In genomic region chr3:18429021-18429745, GRCh38 we compare ENCODE assay signal across 21 cellular contexts. TPM values are rescaled to one million over a fixed set of nuclear protein-coding genes. Genes with fewer than 3 reads are reported as not detected.
DNase-seq lines count a peak whose midpoint lies in the region; ATAC-seq and TF ChIP-seq lines count a peak whose summit lies in the region.
"Had no signal": no experiment of that assay in that cellular context is flagged by ENCODE, and none has a peak within 500 bp of the region (broad histone marks: within the 10 kb centered on the region; RNA-seq: fewer than 3 reads in every experiment).

No MANE protein-coding gene starts in this region.

- H2BK20ac ChIP-seq in H9 (ENCODE audit: low read depth, low read length, poor library complexity, severe bottlenecking), result no peak overlapping the region

- H3K23me2 ChIP-seq in H9 (ENCODE audit: insufficient read length, low read depth, low read length, poor library complexity, severe bottlenecking), result peaks cover 7% of the 10 kb centered on the region

- H3K18ac ChIP-seq in H9 (ENCODE audit: insufficient read length, low read depth, low read length), result no peak overlapping the region

- no peak overlapping the region for H2BK15ac ChIP-seq in H9 (ENCODE audit: low read depth, low read length)

- no peaks in the 10 kb centered on the region for H4K20me1 ChIP-seq in H9 (ENCODE audit: control insufficient read depth, insufficient read depth, insufficient read length)

- no peaks in the 10 kb centered on the region for H3K9me3 Mint-ChIP-seq in stimulated activated naive CD8-positive, alpha-beta T cell treated with anti-CD3 and anti-CD28 coated beads, Interleukin-15, Interleukin-2, amounts not matched to agents 100 ng/mL and 50 ng/mL, for 24 hours
- H3K9me3 Mint-ChIP-seq in T-cell (no peaks in the 10 kb centered on the region), H9 (no peaks in the 10 kb centered on the region; a peak in 1 of 5 replicates)
- no peaks in the 10 kb centered on the region for H3K9me3 Mint-ChIP-seq in activated naive CD8-positive, alpha-beta T cell (ENCODE audit: low read depth)

- no peaks in the 10 kb centered on the region for H3K27me3 ChIP-seq in H9 (ENCODE audit: insufficient read depth, low read length)
- H3K27me3 ChIP-seq: tibial nerve had no signal

- no CpG with 5 or more reads among the region's 6 CpGs for WGBS in H9 (ENCODE audit: extremely low coverage, insufficient read length, low lambda C conversion rate)

- H3K4me2 ChIP-seq in H9 (ENCODE audit: insufficient read depth, insufficient read length, low read length), result no peak overlapping the region

- H2BK12ac ChIP-seq in H9 (ENCODE audit: insufficient read length, low read depth, low read length), result no peak overlapping the region

- H4K8ac ChIP-seq in H9 (replicated peaks; ENCODE audit: insufficient read length, low read depth, low read length), result no peak overlapping the region

- peaks cover 53% of the 10 kb centered on the region for H3K36me3 Mint-ChIP-seq in stimulated activated naive CD8-positive, alpha-beta T cell treated with anti-CD3 and anti-CD28 coated beads, Interleukin-15, Interleukin-2, amounts not matched to agents 100 ng/mL and 50 ng/mL, for 24 hours (ENCODE audit: low read depth)
- H3K36me3 Mint-ChIP-seq in T-cell (peaks cover 3% of the 10 kb centered on the region), H9 (ENCODE audit: insufficient read depth in 1 of 3, low read depth in 3 of 3) (no peaks in the 10 kb centered on the region)
- H3K36me3 Mint-ChIP-seq in activated naive CD8-positive, alpha-beta T cell, result peaks cover 12% of the 10 kb centered on the region

- H3K4me3 Mint-ChIP-seq in stimulated activated naive CD8-positive, alpha-beta T cell treated with anti-CD3 and anti-CD28 coated beads, Interleukin-15, Interleukin-2, amounts not matched to agents 100 ng/mL and 50 ng/mL, for 24 hours, result peak overlapping the region; percentile 80
- H3K4me3 Mint-ChIP-seq in T-cell (peak overlapping the region; percentile 49 to 91 (median 60)), H9 (no peak overlapping the region)
- peak overlapping the region; percentile 76 for H3K4me3 Mint-ChIP-seq in activated naive CD8-positive, alpha-beta T cell

- no peak overlapping the region for H3K27ac ChIP-seq in H9 (ENCODE audit: insufficient read length, low read depth, low read length)
- H3K27ac ChIP-seq: tibial nerve had no signal

- H3K79me1 ChIP-seq in H9 (ENCODE audit: insufficient read depth, low read depth, low read length, poor library complexity, severe bottlenecking), result no peaks in the 10 kb centered on the region

- H3T11ph ChIP-seq in H9 (ENCODE audit: low read length), result no peak overlapping the region

- H3K23ac ChIP-seq in H9 (ENCODE audit: insufficient read length, low read depth, low read length), result no peak overlapping the region

- no peak overlapping the region for H2BK5ac ChIP-seq in H9 (ENCODE audit: insufficient read length, low read length)

- no peak overlapping the region for H2BK120ac ChIP-seq in H9 (ENCODE audit: low read depth, low read length, poor library complexity, severe bottlenecking)

- no peak overlapping the region for H2AK5ac ChIP-seq in H9 (ENCODE audit: insufficient read length, low read length)

- H3K9ac ChIP-seq in H9 (ENCODE audit: extremely low read depth, insufficient read length, low read length), result no peak overlapping the region

- H3K27ac Mint-ChIP-seq in stimulated activated naive CD8-positive, alpha-beta T cell treated with anti-CD3 and anti-CD28 coated beads, Interleukin-15, Interleukin-2, amounts not matched to agents 100 ng/mL and 50 ng/mL, for 24 hours, result peak overlapping the region; percentile 64
- H3K27ac Mint-ChIP-seq in T-cell (peak overlapping the region; percentile 92 to 98), H9 (no peak overlapping the region)
- peak overlapping the region; percentile 99 for H3K27ac Mint-ChIP-seq in activated naive CD8-positive, alpha-beta T cell

- H2AFZ ChIP-seq in H9 (ENCODE audit: low read length), result no peak overlapping the region

- POLR2A ChIA-PET in T-cell (lab: Charles Lee), result interaction anchor here in 1 of 2 donors (0.9 kb wide), 1 partner anchor 17 kb away, joined by 3 read pairs; no protein-coding TSS in a partner anchor

- no peaks in the 10 kb centered on the region; the same call in 1 of the 2 replicates for H3K4me1 ChIP-seq in H9 (ENCODE audit: insufficient read depth, low read length)
- H3K4me1 ChIP-seq: Caco-2 had no signal

- DNase-seq in stimulated activated naive CD8-positive, alpha-beta T cell treated with anti-CD3 and anti-CD28 coated beads, Interleukin-15, Interleukin-2, amounts not matched to agents 100 U/mL and 50 U/mL, for 24 hours, result no peak
- DNase-seq in T-cell (no peak), AG08396 (ENCODE audit: low spot score) (no peak), NCI-H146 treated with DMSO at 0.1 percent for 48 hours (lab: John Stamatoyannopoulos, UW; ENCODE audit: unreplicated experiment) (no peak), H9 (no peak)
- DNase-seq: activated CD4-positive, alpha-beta T cell treated with anti-CD3 and anti-CD28 coated beads, Interleukin-2, amount 50 U/mL, for 48 hours; aorta; Caco-2; dermis blood vessel endothelial cell; glutamatergic neuron; mammary epithelial cell; MG63; NCI-H1694; NCI-H774; OCI-M1; small intestine; stimulated activated naive CD4-positive, alpha-beta T cell had no signal

- no peak overlapping the region for H4K91ac ChIP-seq in H9 (ENCODE audit: insufficient read length, low read depth, low read length)

- H3K4me1 Mint-ChIP-seq in stimulated activated naive CD8-positive, alpha-beta T cell treated with anti-CD3 and anti-CD28 coated beads, Interleukin-15, Interleukin-2, amounts not matched to agents 100 ng/mL and 50 ng/mL, for 24 hours (ENCODE audit: low read depth), result peaks cover 75% of the 10 kb centered on the region
- peaks cover 65 to 77% (median 69%) of the 10 kb centered on the region in 3 donors for H3K4me1 Mint-ChIP-seq in T-cell
- H3K4me1 Mint-ChIP-seq in activated naive CD8-positive, alpha-beta T cell (ENCODE audit: low read depth), result peaks cover 74% of the 10 kb centered on the region
- peaks cover 12 to 14% of the 10 kb centered on the region in 2 experiments for H3K4me1 Mint-ChIP-seq in H9

- no peak overlapping the region for H3K4ac ChIP-seq in H9 (ENCODE audit: low read depth, low read length)

- no peak overlapping the region for H3K56ac ChIP-seq in H9 (ENCODE audit: insufficient read length, low read depth, low read length)

- no peak overlapping the region for H3K14ac ChIP-seq in H9 (ENCODE audit: insufficient read depth, low read length)

- ATAC-seq in stimulated activated naive CD8-positive, alpha-beta T cell treated with anti-CD3 and anti-CD28 coated beads, Interleukin-15, Interleukin-2, amounts not matched to agents 100 U/mL and 50 U/mL, for 24 hours, result no peak
- ATAC-seq in T-cell (replicated peaks in 1 of 4), result no peak
- ATAC-seq: K562 had no signal

- H3K9me3 ChIP-seq in H9 (ENCODE audit: control insufficient read depth, low read depth, low read length), result no peaks in the 10 kb centered on the region
- H3K9me3 ChIP-seq: Caco-2, MG63, tibial nerve had no signal

- H3K27me3 Mint-ChIP-seq in stimulated activated naive CD8-positive, alpha-beta T cell treated with anti-CD3 and anti-CD28 coated beads, Interleukin-15, Interleukin-2, amounts not matched to agents 100 ng/mL and 50 ng/mL, for 24 hours, result no peaks in the 10 kb centered on the region
- H3K27me3 Mint-ChIP-seq in T-cell, result no peaks in the 10 kb centered on the region
- no peaks in the 10 kb centered on the region for H3K27me3 Mint-ChIP-seq in activated naive CD8-positive, alpha-beta T cell
- no peaks in the 10 kb centered on the region; the same call in 1 of the 2 replicates for H3K27me3 Mint-ChIP-seq in H9 (ENCODE audit: low read depth)

- no peak for TF ChIP-seq CTCF in H9 (conservative IDR thresholded peaks at IDR 0.05)

- CTCF ChIA-PET in T-cell (lab: Charles Lee), result interaction anchor here in 1 of 2 donors (1.0 to 1.6 kb wide), 3 partner anchors 9 to 13 kb away, joined by 3 to 5 read pairs (median 4); no protein-coding TSS in a partner anchor

- H4K5ac ChIP-seq in H9 (ENCODE audit: insufficient read length, low read depth, low read length), result no peak overlapping the region

- no peaks in the 10 kb centered on the region for H3K79me2 ChIP-seq in H9 (ENCODE audit: insufficient read depth, low read length)

RNA-seq across cellular contexts. Expression of gene SATB1, which starts 4.0 kb away (rescaled TPM):
- total RNA-seq in T-cell, result 100 to 1,000 TPM; 204 to 417 (median 282) TPM
- 23.4 and 30.7 TPM in 2 replicates for total RNA-seq in H9 (2021)

Comparison
In these comparisons a context has a peak if more than half of its experiments do, and no peak if none do; other contexts are left out.
1. H3K27ac Mint-ChIP-seq: peak in stimulated activated naive CD8-positive, alpha-beta T cell treated with anti-CD3 and anti-CD28 coated beads, Interleukin-15, Interleukin-2, amounts not matched to agents 100 ng/mL and 50 ng/mL, for 24 hours (single experiment), T-cell (2 of 2) and activated naive CD8-positive, alpha-beta T cell (single experiment); none in H9 (0 of 3).
2. H3K4me3 Mint-ChIP-seq: peak in stimulated activated naive CD8-positive, alpha-beta T cell treated with anti-CD3 and anti-CD28 coated beads, Interleukin-15, Interleukin-2, amounts not matched to agents 100 ng/mL and 50 ng/mL, for 24 hours (single experiment), T-cell (3 of 3) and activated naive CD8-positive, alpha-beta T cell (single experiment); none in H9 (0 of 2).